Comparison of ENCODE assay signal across 17 cellular contexts in the genomic region with DNA sequence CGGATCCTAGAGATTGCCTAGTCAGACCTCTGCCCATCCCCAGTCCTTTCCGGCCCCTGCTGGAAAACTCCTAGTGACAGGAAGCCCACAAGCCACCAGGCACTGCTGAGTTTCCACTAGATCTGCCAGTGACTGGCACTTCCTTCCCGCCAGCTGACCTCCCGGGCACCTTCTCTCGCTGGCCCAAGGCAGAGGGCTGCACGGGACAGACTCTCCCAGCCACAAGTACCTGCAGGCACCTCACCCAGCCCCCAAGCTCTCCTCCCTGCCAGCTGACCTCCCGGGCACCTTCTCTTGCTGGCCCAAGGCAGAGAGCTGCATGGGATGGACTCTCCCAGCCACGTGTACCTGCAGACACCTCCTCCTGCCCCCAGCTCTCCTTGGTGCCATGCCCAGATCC.
DNase-seq lines count a peak whose midpoint lies in the region; TF ChIP-seq lines count a peak whose summit lies in the region.
"Had no signal": no experiment of that assay in that cellular context is flagged by ENCODE, and none has a peak within 500 bp of the region (broad histone marks: within the 10 kb centered on the region; RNA-seq: fewer than 3 reads in every experiment).

No MANE protein-coding gene starts in this region.

- TF ChIP-seq POLR2A in suprapubic skin (IDR thresholded peaks at IDR 0.05) = no peak

- H3K27me3 ChIP-seq in suprapubic skin = no peaks in the 10 kb centered on the region
- H3K27me3 ChIP-seq: BE2C, hepatocyte, upper lobe of left lung had no signal

- no peak for TF ChIP-seq EP300 in suprapubic skin (IDR thresholded peaks at IDR 0.05)

- no peak overlapping the region for H3K27ac ChIP-seq in suprapubic skin
- H3K27ac ChIP-seq: hepatocyte, KMS-11 had no signal

- DNase-seq in activated effector memory CD4-positive, alpha-beta T cell treated with anti-CD3 and anti-CD28 coated beads, Interleukin-2, amount 50 U/mL, for 16 hours = peak; percentile 53
- no peak for DNase-seq in activated effector memory CD4-positive, alpha-beta T cell treated with Interleukin-2 at 50 U/mL for 16 hours
- DNase-seq in dermis blood vessel endothelial cell (peak; percentile 42), mesenteric fat pad (ENCODE audit: low spot score) (peak; percentile 88), suprapubic skin (ENCODE audit: low spot score in 2 of 2) (peak; percentile 41 to 66), DMS79 treated with DMSO at 0.1 percent for 48 hours (lab: John Stamatoyannopoulos, UW) (no peak), GM10266 (ENCODE audit: extremely low spot score) (no peak), DMS53 (lab: John Stamatoyannopoulos, UW) (no peak)
- DNase-seq: activated CD4-positive, alpha-beta T cell treated with anti-CD3 and anti-CD28 coated beads, Interleukin-2, amount 50 U/mL, for 1 hour; activated naive CD4-positive, alpha-beta T cell treated with anti-CD3 and anti-CD28 coated beads for 36 hours; BE2C; NCI-H1930; NCI-H446; stimulated activated naive CD4-positive, alpha-beta T cell treated with Interleukin-2 at 50 U/mL for 16 hours had no signal

- TF ChIP-seq CTCF in suprapubic skin (IDR thresholded peaks at IDR 0.05) (no peak), GM10266 (IDR thresholded peaks at IDR 0.05; ENCODE audit: control insufficient read depth, insufficient read depth, low read depth, missing control alignments) (no peak)

- WGBS in suprapubic skin = 44% methylated on average over 8 of the region's 8 CpGs

- H3K4me1 ChIP-seq in suprapubic skin = no peaks in the 10 kb centered on the region
- H3K4me1 ChIP-seq: BE2C had no signal

- no peaks in the 10 kb centered on the region for H3K9me3 ChIP-seq in suprapubic skin
- H3K9me3 ChIP-seq: BE2C, upper lobe of left lung had no signal

- H3K4me3 ChIP-seq in suprapubic skin = no peak overlapping the region
- H3K4me3 ChIP-seq: hepatocyte, upper lobe of left lung had no signal

- H3K36me3 ChIP-seq in suprapubic skin = no peaks in the 10 kb centered on the region
- H3K36me3 ChIP-seq: BE2C had no signal

Comparison
In these comparisons a context has a peak if more than half of its experiments do, and no peak if none do; other contexts are left out.
1. DNase-seq: peak in activated effector memory CD4-positive, alpha-beta T cell treated with anti-CD3 and anti-CD28 coated beads, Interleukin-2, amount 50 U/mL, for 16 hours (single experiment), dermis blood vessel endothelial cell (single experiment), mesenteric fat pad (single experiment) and suprapubic skin (2 of 2); none in activated effector memory CD4-positive, alpha-beta T cell treated with Interleukin-2 at 50 U/mL for 16 hours (single experiment), DMS79 treated with DMSO at 0.1 percent for 48 hours (single experiment), GM10266 (single experiment) and DMS53 (single experiment).